In genomic region chr1:23634840-23635642, GRCh38 we compare ENCODE assay signal across 8 cellular contexts. TPM values are rescaled to one million over a fixed set of nuclear protein-coding genes. Genes with fewer than 3 reads are reported as not detected.
DNase-seq lines count a peak whose midpoint lies in the region; ATAC-seq lines count a peak whose summit lies in the region.

No MANE protein-coding gene starts in this region.

- peak; percentile 74 for ATAC-seq in CD4-positive, CD25-positive, alpha-beta regulatory T cell (ENCODE audit: low read depth in 2 of 2)
- ATAC-seq in HG03139 (IDR thresholded peaks at IDR 0.05; ENCODE audit: unreplicated experiment): no peak

- peaks cover 0 to 3% (median 0%) of the 10 kb centered on the region in 7 donors for H3K9me3 Mint-ChIP-seq in CD4-positive, CD25-positive, alpha-beta regulatory T cell
- H3K9me3 Mint-ChIP-seq in activated CD4-positive, alpha-beta T cell treated with anti-CD3 and anti-CD28 coated beads, Interleukin-2, amount 10 ng/mL, durations not matched to agents 24 days and 14 days: no peaks in the 10 kb centered on the region

- H3K4me1 ChIP-seq in CD4-positive, CD25-positive, alpha-beta regulatory T cell (ENCODE audit: control insufficient read depth, insufficient read depth, low read length, poor library complexity, severe bottlenecking): peaks cover 17% of the 10 kb centered on the region

- H3K27ac ChIP-seq in CD4-positive, CD25-positive, alpha-beta regulatory T cell (ENCODE audit: insufficient read depth, low read length, poor library complexity, severe bottlenecking): peak overlapping the region; percentile 42

- no peaks in the 10 kb centered on the region for H3K27me3 ChIP-seq in CD4-positive, CD25-positive, alpha-beta regulatory T cell (ENCODE audit: control insufficient read depth, insufficient read depth, low read length)

- peaks cover 3% of the 10 kb centered on the region for H3K36me3 Mint-ChIP-seq in CD4-positive, CD25-positive, alpha-beta regulatory T cell
- no peaks in the 10 kb centered on the region for H3K36me3 Mint-ChIP-seq in activated CD4-positive, alpha-beta T cell treated with anti-CD3 and anti-CD28 coated beads, Interleukin-2, amount 10 ng/mL, durations not matched to agents 24 days and 14 days (ENCODE audit: low read depth)

- intact Hi-C loops in activated CD4-positive, alpha-beta T cell treated with anti-CD3 and anti-CD28 coated beads, Interleukin-2, amount 10 ng/mL, durations not matched to agents 24 days and 14 days (cut with micrococcal nuclease): loop anchor here (2.0 kb wide), 1 partner anchor 14 kb away; no protein-coding TSS in a partner anchor

- no peaks in the 10 kb centered on the region for H3K9me3 ChIP-seq in CD4-positive, CD25-positive, alpha-beta regulatory T cell (ENCODE audit: control insufficient read depth in 2 of 2, low read length in 2 of 2)

- H3K4me3 ChIP-seq in CD4-positive, CD25-positive, alpha-beta regulatory T cell (ENCODE audit: low read depth, low read length): peak overlapping the region; percentile 92

- peaks cover 6 to 49% (median 23%) of the 10 kb centered on the region in 4 donors for H3K4me1 Mint-ChIP-seq in CD4-positive, CD25-positive, alpha-beta regulatory T cell
- peaks cover 24% of the 10 kb centered on the region for H3K4me1 Mint-ChIP-seq in activated CD4-positive, alpha-beta T cell treated with anti-CD3 and anti-CD28 coated beads, Interleukin-2, amount 10 ng/mL, durations not matched to agents 24 days and 14 days

- no peaks in the 10 kb centered on the region for H3K36me3 ChIP-seq in CD4-positive, CD25-positive, alpha-beta regulatory T cell (ENCODE audit: control insufficient read depth, insufficient read depth, low read length)

- H3K4me3 Mint-ChIP-seq in CD4-positive, CD25-positive, alpha-beta regulatory T cell: peak overlapping the region; percentile 49 to 85 (median 79)
- peak overlapping the region; percentile 20 for H3K4me3 Mint-ChIP-seq in activated CD4-positive, alpha-beta T cell treated with anti-CD3 and anti-CD28 coated beads, Interleukin-2, amount 10 ng/mL, durations not matched to agents 24 days and 14 days

- peak; percentile 49 to 80 (median 72) for DNase-seq in CD4-positive, CD25-positive, alpha-beta regulatory T cell
- DNase-seq in H4 (ENCODE audit: low spot score) (peak; percentile 70), NCI-H226 (peak; percentile 70), medulla oblongata (ENCODE audit: extremely low spot score) (peak; percentile 78)
- DNase-seq in activated CD4-positive, alpha-beta T cell treated with anti-CD3 and anti-CD28 coated beads, Interleukin-2, amount 10 ng/mL, durations not matched to agents 24 days and 14 days: peak; percentile 91
- DNase-seq in effector CD8-positive, alpha-beta T cell (lab: John Stamatoyannopoulos, UW): peak; percentile 36
- peak; percentile 18 for DNase-seq in stimulated activated naive CD4-positive, alpha-beta T cell treated with Interleukin-2 at 50 U/mL for 16 hours (lab: John Stamatoyannopoulos, UW)

- H3K27me3 Mint-ChIP-seq in CD4-positive, CD25-positive, alpha-beta regulatory T cell: peaks cover 9% of the 10 kb centered on the region
- H3K27me3 Mint-ChIP-seq in activated CD4-positive, alpha-beta T cell treated with anti-CD3 and anti-CD28 coated beads, Interleukin-2, amount 10 ng/mL, durations not matched to agents 24 days and 14 days: no peaks in the 10 kb centered on the region

- peak overlapping the region; percentile 90 to 100 (median 97) for H3K27ac Mint-ChIP-seq in CD4-positive, CD25-positive, alpha-beta regulatory T cell
- peak overlapping the region; percentile 62 for H3K27ac Mint-ChIP-seq in activated CD4-positive, alpha-beta T cell treated with anti-CD3 and anti-CD28 coated beads, Interleukin-2, amount 10 ng/mL, durations not matched to agents 24 days and 14 days

RNA-seq across cellular contexts. Expression of gene RPL11, which starts 56.6 kb away (rescaled TPM):
- total RNA-seq in CD4-positive, CD25-positive, alpha-beta regulatory T cell: 1,395 TPM
- 1,000 to 10,000 TPM; 1,256 to 1,673 (median 1,465) TPM for polyA plus RNA-seq in CD4-positive, CD25-positive, alpha-beta regulatory T cell
- total RNA-seq in H4 (2014; rRNA removed; shearing (Covaris generic)): 1,241 and 1,313 TPM in 2 replicates
- 1,147 and 1,194 TPM in 2 replicates for total RNA-seq in activated CD4-positive, alpha-beta T cell treated with anti-CD3 and anti-CD28 coated beads, Interleukin-2, amount 10 ng/mL, durations not matched to agents 24 days and 14 days

Comparison
In these comparisons a context has a peak if more than half of its experiments do, and no peak if none do; other contexts are left out.
1. DNase-seq: peak in every context shown above with its lines; median percentile 91 in activated CD4-positive, alpha-beta T cell treated with anti-CD3 and anti-CD28 coated beads, Interleukin-2, amount 10 ng/mL, durations not matched to agents 24 days and 14 days; 78 in medulla oblongata; 72 in CD4-positive, CD25-positive, alpha-beta regulatory T cell; 70 in H4; 70 in NCI-H226; 36 in effector CD8-positive, alpha-beta T cell; 18 in stimulated activated naive CD4-positive, alpha-beta T cell treated with Interleukin-2 at 50 U/mL for 16 hours.